Comparison of ENCODE assay signal across 32 cellular contexts in genomic region chr7:127474457-127474856, GRCh38.
A peak's percentile ranks its signal among the peaks of the same experiment; 100 is the strongest.
DNase-seq lines count a peak whose midpoint lies in the region; ATAC-seq and TF ChIP-seq lines count a peak whose summit lies in the region.
"Had no signal": no experiment of that assay in that cellular context is flagged by ENCODE, and none has a peak within 500 bp of the region (broad histone marks: within the 10 kb centered on the region; RNA-seq: fewer than 3 reads in every experiment).

No MANE protein-coding gene starts in this region.

- no peak overlapping the region for H3K27ac Mint-ChIP-seq in activated CD8-positive, alpha-beta T cell treated with anti-CD3 and anti-CD28 coated beads, Interleukin-2, amount 10 ng/mL, durations not matched to agents 7 days and 5 days
- H3K27ac Mint-ChIP-seq: activated CD4-positive, alpha-beta T cell treated with anti-CD3 and anti-CD28 coated beads for 36 hours; activated naive CD8-positive, alpha-beta T cell; effector memory CD8-positive, alpha-beta T cell; natural killer cell treated with Interleukin-12 subunit alpha and Interleukin-12 subunit beta and Interleukin-15 and Interleukin-18, amount 100 ng/mL, for 72 hours; stimulated activated memory B cell treated with anti-CD40 and anti-IgM and Interleukin-4, amounts not matched to agents 10 μg/mL and 1 μg/mL and 100 μg/mL, for 72 hours; T-helper 2 cell treated with Interferon-gamma antibody and Interleukin-4, amounts not matched to agents 5 μg/mL and 100 μg/mL, for 36 hours had no signal

- DNase-seq in ACHN (peak; percentile 31), HuH-7 (ENCODE audit: low spot score) (peak; percentile 7), astrocyte of the hippocampus (ENCODE audit: low read depth, low spot score) (peak; percentile 41), iPS-NIHi7 (ENCODE audit: extremely low spot score) (peak; percentile 22), cerebellar nuclear complex (lab: John Stamatoyannopoulos, UW) (no peak), esophagus squamous epithelium (lab: John Stamatoyannopoulos, UW) (no peak)
- DNase-seq in activated CD8-positive, alpha-beta T cell treated with anti-CD3 and anti-CD28 coated beads, Interleukin-2, amount 10 ng/mL, durations not matched to agents 7 days and 5 days: no peak
- DNase-seq: activated CD4-positive, alpha-beta T cell treated with anti-CD3 and anti-CD28 coated beads for 36 hours; activated T-cell treated with anti-CD3 and anti-CD28 coated beads for 4 hours; aorta; caudate nucleus; CD8-positive, alpha-beta memory T cell; effector memory CD8-positive, alpha-beta T cell; erythroblast; foreskin melanocyte; mucosa of descending colon; NCI-H1417 treated with DMSO at 0.1 percent for 48 hours; NCI-H345; NCI-H69; occipital lobe; Peyer's patch; SHP77 treated with DMSO at 0.1 percent for 48 hours; substantia nigra; trophoblast cell had no signal

- H3K9me3 ChIP-seq in esophagus squamous epithelium: no peaks in the 10 kb centered on the region
- H3K9me3 ChIP-seq: HAP-1, mucosa of descending colon, Peyer's patch had no signal

- no peak for TF ChIP-seq POLR2A in esophagus squamous epithelium (IDR thresholded peaks at IDR 0.05)

- in situ Hi-C loops in ACHN (cut with HindIII; ENCODE audit: low pct_ligation_motif_present, low pct_unique_long_range_greater_than_20kb, low sequenced_read_pairs): no loop called here

- CTCF ChIA-PET in activated CD8-positive, alpha-beta T cell treated with anti-CD3 and anti-CD28 coated beads, Interleukin-2, amount 10 ng/mL, durations not matched to agents 7 days and 5 days (lab: Charles Lee): interaction anchor here (1.2 kb wide), 1 partner anchor 11 kb away, joined by 4 read pairs; no protein-coding TSS in a partner anchor

- H3K27ac ChIP-seq in esophagus squamous epithelium: no peak overlapping the region
- H3K27ac ChIP-seq: KMS-11, Peyer's patch had no signal

- no peaks in the 10 kb centered on the region for H3K36me3 Mint-ChIP-seq in activated CD8-positive, alpha-beta T cell treated with anti-CD3 and anti-CD28 coated beads, Interleukin-2, amount 10 ng/mL, durations not matched to agents 7 days and 5 days (ENCODE audit: low read depth)
- H3K36me3 Mint-ChIP-seq: activated naive CD8-positive, alpha-beta T cell; CD8-positive, alpha-beta memory T cell; natural killer cell treated with Interleukin-12 subunit alpha and Interleukin-12 subunit beta and Interleukin-15 and Interleukin-18, amount 100 ng/mL, for 72 hours; stimulated activated memory B cell treated with anti-CD40 and anti-IgM and Interleukin-4, amounts not matched to agents 10 μg/mL and 1 μg/mL and 100 μg/mL, for 72 hours had no signal

- POLR2A ChIA-PET in activated CD8-positive, alpha-beta T cell treated with anti-CD3 and anti-CD28 coated beads, Interleukin-2, amount 10 ng/mL, durations not matched to agents 7 days and 5 days (lab: Charles Lee): no interaction called here

- TF ChIP-seq CTCF in esophagus squamous epithelium (IDR thresholded peaks at IDR 0.05): no peak

- H3K4me3 ChIP-seq in esophagus squamous epithelium: no peak overlapping the region
- H3K4me3 ChIP-seq: HAP-1, lung, mucosa of descending colon, Peyer's patch had no signal

- H3K4me3 Mint-ChIP-seq in activated CD8-positive, alpha-beta T cell treated with anti-CD3 and anti-CD28 coated beads, Interleukin-2, amount 10 ng/mL, durations not matched to agents 7 days and 5 days: no peak overlapping the region
- H3K4me3 Mint-ChIP-seq: activated CD4-positive, alpha-beta T cell treated with anti-CD3 and anti-CD28 coated beads for 36 hours; activated naive CD8-positive, alpha-beta T cell; CD8-positive, alpha-beta memory T cell; effector memory CD8-positive, alpha-beta T cell; natural killer cell treated with Interleukin-12 subunit alpha and Interleukin-12 subunit beta and Interleukin-15 and Interleukin-18, amount 100 ng/mL, for 72 hours; stimulated activated memory B cell treated with anti-CD40 and anti-IgM and Interleukin-4, amounts not matched to agents 10 μg/mL and 1 μg/mL and 100 μg/mL, for 72 hours; T-helper 2 cell treated with Interferon-gamma antibody and Interleukin-4, amounts not matched to agents 5 μg/mL and 100 μg/mL, for 36 hours had no signal

- H3K4me1 Mint-ChIP-seq in activated CD8-positive, alpha-beta T cell treated with anti-CD3 and anti-CD28 coated beads, Interleukin-2, amount 10 ng/mL, durations not matched to agents 7 days and 5 days (ENCODE audit: low read depth): no peaks in the 10 kb centered on the region
- H3K4me1 Mint-ChIP-seq: CD8-positive, alpha-beta memory T cell had no signal

- peaks cover 2% of the 10 kb centered on the region for H3K27me3 Mint-ChIP-seq in activated CD8-positive, alpha-beta T cell treated with anti-CD3 and anti-CD28 coated beads, Interleukin-2, amount 10 ng/mL, durations not matched to agents 7 days and 5 days (ENCODE audit: low read depth)
- H3K27me3 Mint-ChIP-seq: activated naive CD8-positive, alpha-beta T cell had no signal

- H3K9me3 Mint-ChIP-seq in activated CD8-positive, alpha-beta T cell treated with anti-CD3 and anti-CD28 coated beads, Interleukin-2, amount 10 ng/mL, durations not matched to agents 7 days and 5 days (ENCODE audit: insufficient read depth): no peaks in the 10 kb centered on the region
- H3K9me3 Mint-ChIP-seq: CD8-positive, alpha-beta memory T cell; effector memory CD8-positive, alpha-beta T cell; natural killer cell treated with Interleukin-12 subunit alpha and Interleukin-12 subunit beta and Interleukin-15 and Interleukin-18, amount 100 ng/mL, for 72 hours; stimulated activated memory B cell treated with anti-CD40 and anti-IgM and Interleukin-4, amounts not matched to agents 10 μg/mL and 1 μg/mL and 100 μg/mL, for 72 hours; T-helper 2 cell treated with Interferon-gamma antibody and Interleukin-4, amounts not matched to agents 5 μg/mL and 100 μg/mL, for 36 hours had no signal

- intact Hi-C loops in esophagus squamous epithelium (cut with DNase I): no loop called here

- H3K36me3 ChIP-seq in esophagus squamous epithelium: no peaks in the 10 kb centered on the region
- H3K36me3 ChIP-seq: HAP-1, Peyer's patch had no signal

- ATAC-seq in activated CD8-positive, alpha-beta T cell treated with anti-CD3 and anti-CD28 coated beads, Interleukin-2, amount 10 ng/mL, durations not matched to agents 7 days and 5 days: no peak
- no peak for ATAC-seq in HG03457 (IDR thresholded peaks at IDR 0.05; ENCODE audit: unreplicated experiment)
- ATAC-seq: activated CD4-positive, alpha-beta T cell treated with anti-CD3 and anti-CD28 coated beads for 36 hours; effector memory CD8-positive, alpha-beta T cell; mucosa of descending colon; natural killer cell treated with Interleukin-12 subunit alpha and Interleukin-12 subunit beta and Interleukin-15 and Interleukin-18, amount 100 ng/mL, for 72 hours; stimulated activated memory B cell treated with anti-CD40 and anti-IgM and Interleukin-4, amounts not matched to agents 10 μg/mL and 1 μg/mL and 100 μg/mL, for 72 hours had no signal

- no peaks in the 10 kb centered on the region for H3K27me3 ChIP-seq in esophagus squamous epithelium
- H3K27me3 ChIP-seq: Peyer's patch had no signal

- peaks cover 0 to 6% (median 0%) of the 10 kb centered on the region in 3 donors for H3K4me1 ChIP-seq in esophagus squamous epithelium
- H3K4me1 ChIP-seq: HAP-1, Peyer's patch had no signal

Comparison
In these comparisons a context has a peak if more than half of its experiments do, and no peak if none do; other contexts are left out.
1. DNase-seq: peak in ACHN (single experiment), HuH-7 (single experiment), astrocyte of the hippocampus (single experiment) and iPS-NIHi7 (single experiment); none in cerebellar nuclear complex (0 of 2), activated CD8-positive, alpha-beta T cell treated with anti-CD3 and anti-CD28 coated beads, Interleukin-2, amount 10 ng/mL, durations not matched to agents 7 days and 5 days (single experiment) and esophagus squamous epithelium (single experiment).